ENCODE assay signal across 13 cellular contexts in the genomic region with DNA sequence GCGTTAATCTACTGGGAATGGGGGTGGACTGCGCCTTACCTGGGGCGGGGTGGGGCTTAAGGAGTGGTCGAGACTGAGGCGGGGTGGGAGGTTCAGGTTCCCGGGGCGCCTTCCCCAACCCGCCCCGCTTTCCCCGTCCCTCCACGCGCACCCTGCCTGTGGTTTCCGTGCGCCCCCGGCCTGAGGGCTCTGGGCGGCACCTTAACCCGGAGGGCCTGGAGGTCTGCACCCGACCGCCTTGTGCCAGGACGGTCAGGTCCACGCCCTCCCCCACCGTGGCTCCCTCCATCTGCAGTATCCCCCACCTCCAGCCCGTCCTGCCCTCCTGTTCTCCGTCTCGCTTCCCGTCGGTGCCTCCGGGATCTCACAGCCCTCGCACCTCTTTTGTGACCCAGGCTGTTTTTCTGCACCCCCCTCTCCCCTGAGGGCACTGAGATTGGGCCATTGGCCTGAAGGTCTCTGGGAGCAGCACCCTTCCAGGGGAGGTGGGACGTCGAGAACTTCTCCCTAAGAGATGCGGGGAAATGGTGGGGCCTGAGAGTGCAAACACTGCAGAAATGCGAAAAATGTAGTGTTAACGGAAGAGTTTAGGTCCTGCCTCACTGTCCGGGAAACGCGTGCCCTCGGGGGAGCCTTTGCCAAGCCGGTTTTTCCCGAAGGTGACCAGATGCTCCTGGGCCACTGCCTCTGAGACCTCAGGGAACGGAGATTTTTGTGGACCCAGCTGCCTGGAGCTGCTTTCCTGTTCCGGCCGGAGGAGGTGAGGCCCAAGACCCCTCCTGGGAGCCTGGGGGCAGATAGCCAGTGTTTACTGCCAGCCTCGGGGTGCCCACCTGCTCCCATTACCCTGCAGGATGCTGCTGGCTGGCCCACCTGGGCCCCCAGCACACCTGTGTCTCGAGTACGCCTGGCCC. TPM values are rescaled to one million over a fixed set of nuclear protein-coding genes. Genes with fewer than 3 reads are reported as not detected.
A peak's percentile ranks its signal among the peaks of the same experiment; 100 is the strongest.
DNase-seq lines count a peak whose midpoint lies in the region; ATAC-seq and TF ChIP-seq lines count a peak whose summit lies in the region.
"Had no signal": no experiment of that assay in that cellular context is flagged by ENCODE, and none has a peak within 500 bp of the region (broad histone marks: within the 10 kb centered on the region; RNA-seq: fewer than 3 reads in every experiment).

No MANE protein-coding gene starts in this region.

- peaks cover 0 to 31% of the 10 kb centered on the region in 2 donors for H3K4me1 ChIP-seq in right atrium auricular region
- H3K4me1 ChIP-seq in upper lobe of right lung = peaks cover 12% of the 10 kb centered on the region
- peaks cover 11% of the 10 kb centered on the region for H3K4me1 ChIP-seq in prostate gland (replicated peaks)

- ATAC-seq in left cardiac atrium (no peak), natural killer cell (no peak), upper lobe of right lung (no peak), GM18907 (IDR thresholded peaks at IDR 0.05; ENCODE audit: unreplicated experiment) (no peak)

- H3K4me3 Mint-ChIP-seq in natural killer cell = peak overlapping the region; percentile 61

- no peak overlapping the region for H3K27ac ChIP-seq in right atrium auricular region
- H3K27ac ChIP-seq in coronary artery = no peak overlapping the region
- no peak overlapping the region for H3K27ac ChIP-seq in upper lobe of right lung
- no peak overlapping the region for H3K27ac ChIP-seq in prostate gland
- H3K27ac ChIP-seq: epithelial cell of prostate, RWPE1 had no signal

- no peaks in the 10 kb centered on the region for H3K9me3 Mint-ChIP-seq in natural killer cell

- intact Hi-C loops in left cardiac atrium (cut with DNase I) = no loop called here
- intact Hi-C loops in natural killer cell (cut with micrococcal nuclease) = loop anchor here (2.0 kb wide), 1 partner anchor 75 kb away; no protein-coding TSS in a partner anchor
- intact Hi-C loops in upper lobe of right lung (cut with DNase I) = no loop called here
- intact Hi-C loops in prostate gland (cut with DNase I) = no loop called here

- H3K27me3 ChIP-seq in right atrium auricular region (peaks cover 9 to 30% of the 10 kb centered on the region in 2 donors), upper lobe of right lung (peaks cover 29% of the 10 kb centered on the region), prostate gland (replicated peaks; ENCODE audit: insufficient read depth) (no peaks in the 10 kb centered on the region)

- H3K9me3 ChIP-seq in right atrium auricular region = no peaks in the 10 kb centered on the region
- H3K9me3 ChIP-seq in upper lobe of right lung = no peaks in the 10 kb centered on the region
- no peaks in the 10 kb centered on the region for H3K9me3 ChIP-seq in prostate gland

- H3K27me3 Mint-ChIP-seq in natural killer cell (ENCODE audit: low read depth in 2 of 2) = no peaks in the 10 kb centered on the region

- H3K4me1 Mint-ChIP-seq in natural killer cell = peaks cover 12 to 33% of the 10 kb centered on the region in 2 donors

- no peak overlapping the region for H3K4me3 ChIP-seq in right atrium auricular region
- H3K4me3 ChIP-seq in coronary artery = peak overlapping the region; percentile 74
- H3K4me3 ChIP-seq in upper lobe of right lung = peak overlapping the region; percentile 21
- H3K4me3 ChIP-seq in prostate gland = no peak overlapping the region

- DNase-seq in left cardiac atrium (peak; percentile 14), right atrium auricular region (ENCODE audit: low spot score) (no peak), coronary artery (ENCODE audit: low spot score) (peak; percentile 65), natural killer cell (peak; percentile 15), upper lobe of right lung (peak; percentile 64), prostate gland (ENCODE audit: low spot score) (no peak)
- DNase-seq in activated CD4-positive, alpha-beta T cell treated with anti-CD3 and anti-CD28 coated beads, Interleukin-2, amount 50 U/mL, for 4 hours = no peak
- DNase-seq: EL, MM.1S, NCI-H510A treated with DMSO at 0.1 percent for 48 hours had no signal

- 41% methylated on average over 45 of the region's 46 CpGs for WGBS in prostate gland

- TF ChIP-seq CTCF in right atrium auricular region (IDR thresholded peaks at IDR 0.05) (no peak), coronary artery (IDR thresholded peaks at IDR 0.05) (no peak), natural killer cell (IDR thresholded peaks at IDR 0.05) (no peak), upper lobe of right lung (IDR thresholded peaks at IDR 0.05) (no peak), prostate gland (IDR thresholded peaks at IDR 0.05) (no peak)

- peak overlapping the region in 1 of 2 donors; percentile 46 for H3K27ac Mint-ChIP-seq in natural killer cell

- no peaks in the 10 kb centered on the region for H3K36me3 Mint-ChIP-seq in natural killer cell

- TF ChIP-seq POLR2A in prostate gland (IDR thresholded peaks at IDR 0.05) = no peak

- H3K36me3 ChIP-seq in right atrium auricular region (no peaks in the 10 kb centered on the region), upper lobe of right lung (no peaks in the 10 kb centered on the region), prostate gland (no peaks in the 10 kb centered on the region)

RNA-seq across cellular contexts. Expression of a gene that starts 1.2 kb away (rescaled TPM):
- total RNA-seq in left cardiac atrium (under 1 TPM; 0.39 to 0.50 TPM), right atrium auricular region (under 1 TPM in 1 of 2 donors, not detected in 1; 0.51 TPM), natural killer cell (10 to 100 TPM; 10.8 to 16.8 (median 16.0) TPM), upper lobe of right lung (2.2 TPM), prostate gland (1 to 10 TPM; 3.9 to 7.9 TPM)

RNA-seq across cellular contexts. Expression of a gene that starts 30.1 kb away (rescaled TPM):
- total RNA-seq in left cardiac atrium (10 to 100 TPM in 1 of 2 donors, 1 to 10 TPM in 1; 4.8 to 19.1 TPM), right atrium auricular region (10 to 100 TPM in 1 of 2 donors, 1 to 10 TPM in 1; 1.4 to 11.9 TPM), natural killer cell (100 to 1,000 TPM; 227 to 325 (median 237) TPM), upper lobe of right lung (6.5 TPM), prostate gland (under 1 TPM in 1 of 2 donors, not detected in 1; 0.85 TPM)

RNA-seq across cellular contexts. Expression of a gene that starts 30.2 kb away (rescaled TPM):
- total RNA-seq in left cardiac atrium (10 to 100 TPM; 11.6 to 15.0 TPM), right atrium auricular region (10 to 100 TPM in 1 of 2 donors, 1 to 10 TPM in 1; 2.6 to 15.2 TPM), natural killer cell (100 to 1,000 TPM; 268 to 327 (median 299) TPM), upper lobe of right lung (12.2 TPM), prostate gland (not detected)

Comparison
In these comparisons a context has a peak if more than half of its experiments do, and no peak if none do; other contexts are left out.
1. DNase-seq: peak in left cardiac atrium (single experiment), coronary artery (single experiment), natural killer cell (single experiment) and upper lobe of right lung (single experiment); none in right atrium auricular region (single experiment), prostate gland (single experiment) and activated CD4-positive, alpha-beta T cell treated with anti-CD3 and anti-CD28 coated beads, Interleukin-2, amount 50 U/mL, for 4 hours (0 of 2).
2. H3K4me3 ChIP-seq: peak in coronary artery (single experiment) and upper lobe of right lung (single experiment); none in right atrium auricular region (0 of 2) and prostate gland (0 of 2).
3. RNA of a gene that starts 30.1 kb away (total RNA-seq): 227 to 325 TPM in natural killer cell; 4.8 to 19.1 TPM in left cardiac atrium, 1.4 to 11.9 TPM in right atrium auricular region, 6.5 TPM in upper lobe of right lung (single experiment) and 0.85 TPM in prostate gland; every median in the first group is over 10 times any median in the second.
4. RNA of a gene that starts 30.2 kb away (total RNA-seq): 268 to 327 TPM in natural killer cell; 2.6 to 15.2 TPM in right atrium auricular region, 11.6 to 15.0 TPM in left cardiac atrium, 12.2 TPM in upper lobe of right lung (single experiment) and not detected in prostate gland; every median in the first group is over 10 times any median in the second.